In the genomic region with DNA sequence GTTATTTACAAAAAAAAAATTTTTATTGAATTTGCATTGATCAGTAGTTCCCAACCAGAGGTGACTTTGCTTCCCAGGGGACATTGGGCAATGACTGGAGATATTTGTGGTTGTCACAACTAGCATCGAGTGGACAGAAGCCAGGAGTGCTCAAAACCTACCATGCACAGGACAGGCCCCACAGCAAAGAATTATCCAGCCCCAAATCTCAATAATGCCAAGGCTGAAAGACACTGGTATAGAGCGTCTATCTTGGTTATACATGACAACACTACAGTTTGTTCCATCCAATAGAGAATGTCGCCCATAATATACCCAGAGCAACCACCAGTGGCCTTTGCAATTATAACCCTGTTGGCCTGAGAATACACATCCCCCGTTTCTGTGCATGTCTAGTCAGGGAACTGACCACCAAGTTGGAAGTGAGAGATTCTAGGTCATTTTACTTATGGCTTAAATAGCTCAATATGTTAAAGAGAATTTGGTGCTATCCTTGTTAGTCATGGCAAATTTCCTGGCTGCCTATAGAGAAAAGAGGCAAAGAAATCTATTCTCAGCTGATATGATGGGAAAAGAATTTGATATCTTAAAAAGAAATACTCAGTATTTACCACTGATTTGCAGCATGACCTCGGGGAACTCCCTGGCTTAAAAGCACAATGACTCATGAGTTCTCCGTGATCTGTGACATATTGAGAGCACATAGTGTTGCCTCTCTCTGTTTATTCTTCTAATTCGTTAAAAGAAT, we compare ENCODE assay signal across 11 cellular contexts.
DNase-seq lines count a peak whose midpoint lies in the region; ATAC-seq and TF ChIP-seq lines count a peak whose summit lies in the region.
"Had no signal": no experiment of that assay in that cellular context is flagged by ENCODE, and none has a peak within 500 bp of the region (broad histone marks: within the 10 kb centered on the region; RNA-seq: fewer than 3 reads in every experiment).

No MANE protein-coding gene starts in this region.

- no peaks in the 10 kb centered on the region for H3K9me3 Mint-ChIP-seq in activated CD8-positive, alpha-beta T cell treated with anti-CD3 and anti-CD28 coated beads for 36 hours
- peaks cover 10% of the 10 kb centered on the region for H3K9me3 Mint-ChIP-seq in activated CD8-positive, alpha-beta T cell treated with anti-CD3 and anti-CD28 coated beads, Interleukin-2, amount 10 ng/mL, durations not matched to agents 7 days and 5 days (ENCODE audit: insufficient read depth)
- H3K9me3 Mint-ChIP-seq in stimulated activated memory B cell treated with anti-CD40 and anti-IgM and Interleukin-4, amounts not matched to agents 10 μg/mL and 1 μg/mL and 100 μg/mL, for 72 hours: no peaks in the 10 kb centered on the region

- H3K36me3 Mint-ChIP-seq in activated CD8-positive, alpha-beta T cell treated with anti-CD3 and anti-CD28 coated beads for 36 hours (ENCODE audit: low read depth): no peaks in the 10 kb centered on the region
- H3K36me3 Mint-ChIP-seq in activated CD8-positive, alpha-beta T cell treated with anti-CD3 and anti-CD28 coated beads, Interleukin-2, amount 10 ng/mL, durations not matched to agents 7 days and 5 days (ENCODE audit: low read depth): no peaks in the 10 kb centered on the region
- no peaks in the 10 kb centered on the region for H3K36me3 Mint-ChIP-seq in stimulated activated memory B cell treated with anti-CD40 and anti-IgM and Interleukin-4, amounts not matched to agents 10 μg/mL and 1 μg/mL and 100 μg/mL, for 72 hours
- H3K36me3 Mint-ChIP-seq: activated naive CD4-positive, alpha-beta T cell treated with anti-CD3 and anti-CD28 coated beads, Interleukin-2, amount 50 U/mL, for 24 hours; CD14-positive monocyte had no signal

- H3K4me1 Mint-ChIP-seq in activated CD8-positive, alpha-beta T cell treated with anti-CD3 and anti-CD28 coated beads for 36 hours (ENCODE audit: low read depth): no peaks in the 10 kb centered on the region
- H3K4me1 Mint-ChIP-seq in activated CD8-positive, alpha-beta T cell treated with anti-CD3 and anti-CD28 coated beads, Interleukin-2, amount 10 ng/mL, durations not matched to agents 7 days and 5 days (ENCODE audit: low read depth): no peaks in the 10 kb centered on the region
- H3K4me1 Mint-ChIP-seq in stimulated activated memory B cell treated with anti-CD40 and anti-IgM and Interleukin-4, amounts not matched to agents 10 μg/mL and 1 μg/mL and 100 μg/mL, for 72 hours: peaks cover 20% of the 10 kb centered on the region
- H3K4me1 Mint-ChIP-seq: activated naive CD4-positive, alpha-beta T cell treated with anti-CD3 and anti-CD28 coated beads, Interleukin-2, amount 50 U/mL, for 24 hours had no signal

- H3K27me3 Mint-ChIP-seq in activated CD8-positive, alpha-beta T cell treated with anti-CD3 and anti-CD28 coated beads for 36 hours: no peaks in the 10 kb centered on the region
- no peaks in the 10 kb centered on the region for H3K27me3 Mint-ChIP-seq in activated CD8-positive, alpha-beta T cell treated with anti-CD3 and anti-CD28 coated beads, Interleukin-2, amount 10 ng/mL, durations not matched to agents 7 days and 5 days (ENCODE audit: low read depth)
- no peaks in the 10 kb centered on the region for H3K27me3 Mint-ChIP-seq in stimulated activated memory B cell treated with anti-CD40 and anti-IgM and Interleukin-4, amounts not matched to agents 10 μg/mL and 1 μg/mL and 100 μg/mL, for 72 hours
- H3K27me3 Mint-ChIP-seq: activated naive CD4-positive, alpha-beta T cell treated with anti-CD3 and anti-CD28 coated beads, Interleukin-2, amount 50 U/mL, for 24 hours had no signal

- DNase-seq in activated CD8-positive, alpha-beta T cell treated with anti-CD3 and anti-CD28 coated beads for 36 hours: peak; percentile 17
- DNase-seq in activated CD8-positive, alpha-beta T cell treated with anti-CD3 and anti-CD28 coated beads, Interleukin-2, amount 10 ng/mL, durations not matched to agents 7 days and 5 days: no peak
- peak; percentile 89 for DNase-seq in M059J (ENCODE audit: low read depth)
- DNase-seq in NCI-H524 (lab: John Stamatoyannopoulos, UW): no peak
- DNase-seq: KG1 had no signal

- peak; percentile 80 for ATAC-seq in activated CD8-positive, alpha-beta T cell treated with anti-CD3 and anti-CD28 coated beads for 36 hours
- no peak for ATAC-seq in activated CD8-positive, alpha-beta T cell treated with anti-CD3 and anti-CD28 coated beads, Interleukin-2, amount 10 ng/mL, durations not matched to agents 7 days and 5 days
- ATAC-seq in esophagus mucosa (peak; percentile 78), GM18870 (IDR thresholded peaks at IDR 0.05; ENCODE audit: unreplicated experiment) (no peak), HG03342 (IDR thresholded peaks at IDR 0.05; ENCODE audit: unreplicated experiment) (no peak)
- ATAC-seq in stimulated activated memory B cell treated with anti-CD40 and anti-IgM and Interleukin-4, amounts not matched to agents 10 μg/mL and 1 μg/mL and 100 μg/mL, for 72 hours: peak; percentile 70

- H3K4me3 Mint-ChIP-seq in activated CD8-positive, alpha-beta T cell treated with anti-CD3 and anti-CD28 coated beads for 36 hours: no peak overlapping the region
- H3K4me3 Mint-ChIP-seq in activated CD8-positive, alpha-beta T cell treated with anti-CD3 and anti-CD28 coated beads, Interleukin-2, amount 10 ng/mL, durations not matched to agents 7 days and 5 days: no peak overlapping the region
- H3K4me3 Mint-ChIP-seq in stimulated activated memory B cell treated with anti-CD40 and anti-IgM and Interleukin-4, amounts not matched to agents 10 μg/mL and 1 μg/mL and 100 μg/mL, for 72 hours: no peak overlapping the region
- H3K4me3 Mint-ChIP-seq: activated naive CD4-positive, alpha-beta T cell treated with anti-CD3 and anti-CD28 coated beads, Interleukin-2, amount 50 U/mL, for 24 hours; CD14-positive monocyte had no signal

- intact Hi-C loops in activated CD8-positive, alpha-beta T cell treated with anti-CD3 and anti-CD28 coated beads for 36 hours (cut with micrococcal nuclease): no loop called here

- CTCF ChIA-PET in activated CD8-positive, alpha-beta T cell treated with anti-CD3 and anti-CD28 coated beads for 36 hours (lab: Charles Lee): no interaction called here
- CTCF ChIA-PET in activated CD8-positive, alpha-beta T cell treated with anti-CD3 and anti-CD28 coated beads, Interleukin-2, amount 10 ng/mL, durations not matched to agents 7 days and 5 days (lab: Charles Lee): no interaction called here

- POLR2A ChIA-PET in activated CD8-positive, alpha-beta T cell treated with anti-CD3 and anti-CD28 coated beads for 36 hours (lab: Charles Lee): no interaction called here
- POLR2A ChIA-PET in activated CD8-positive, alpha-beta T cell treated with anti-CD3 and anti-CD28 coated beads, Interleukin-2, amount 10 ng/mL, durations not matched to agents 7 days and 5 days (lab: Charles Lee): no interaction called here

- no peak overlapping the region for H3K27ac Mint-ChIP-seq in activated CD8-positive, alpha-beta T cell treated with anti-CD3 and anti-CD28 coated beads for 36 hours
- H3K27ac Mint-ChIP-seq in activated CD8-positive, alpha-beta T cell treated with anti-CD3 and anti-CD28 coated beads, Interleukin-2, amount 10 ng/mL, durations not matched to agents 7 days and 5 days: no peak overlapping the region
- H3K27ac Mint-ChIP-seq in stimulated activated memory B cell treated with anti-CD40 and anti-IgM and Interleukin-4, amounts not matched to agents 10 μg/mL and 1 μg/mL and 100 μg/mL, for 72 hours: no peak overlapping the region
- H3K27ac Mint-ChIP-seq: activated naive CD4-positive, alpha-beta T cell treated with anti-CD3 and anti-CD28 coated beads, Interleukin-2, amount 50 U/mL, for 24 hours had no signal

- no peak for TF ChIP-seq CTCF in activated CD8-positive, alpha-beta T cell treated with anti-CD3 and anti-CD28 coated beads for 36 hours (IDR thresholded peaks at IDR 0.05)

Comparison
In these comparisons a context has a peak if more than half of its experiments do, and no peak if none do; other contexts are left out.
1. ATAC-seq: peak in activated CD8-positive, alpha-beta T cell treated with anti-CD3 and anti-CD28 coated beads for 36 hours (single experiment), esophagus mucosa (single experiment) and stimulated activated memory B cell treated with anti-CD40 and anti-IgM and Interleukin-4, amounts not matched to agents 10 μg/mL and 1 μg/mL and 100 μg/mL, for 72 hours (single experiment); none in activated CD8-positive, alpha-beta T cell treated with anti-CD3 and anti-CD28 coated beads, Interleukin-2, amount 10 ng/mL, durations not matched to agents 7 days and 5 days (single experiment), GM18870 (single experiment) and HG03342 (single experiment).
2. DNase-seq: peak in activated CD8-positive, alpha-beta T cell treated with anti-CD3 and anti-CD28 coated beads for 36 hours (single experiment) and M059J (single experiment); none in activated CD8-positive, alpha-beta T cell treated with anti-CD3 and anti-CD28 coated beads, Interleukin-2, amount 10 ng/mL, durations not matched to agents 7 days and 5 days (single experiment) and NCI-H524 (0 of 2).